20 cellular contexts compared by ENCODE assay signal in the genomic region with DNA sequence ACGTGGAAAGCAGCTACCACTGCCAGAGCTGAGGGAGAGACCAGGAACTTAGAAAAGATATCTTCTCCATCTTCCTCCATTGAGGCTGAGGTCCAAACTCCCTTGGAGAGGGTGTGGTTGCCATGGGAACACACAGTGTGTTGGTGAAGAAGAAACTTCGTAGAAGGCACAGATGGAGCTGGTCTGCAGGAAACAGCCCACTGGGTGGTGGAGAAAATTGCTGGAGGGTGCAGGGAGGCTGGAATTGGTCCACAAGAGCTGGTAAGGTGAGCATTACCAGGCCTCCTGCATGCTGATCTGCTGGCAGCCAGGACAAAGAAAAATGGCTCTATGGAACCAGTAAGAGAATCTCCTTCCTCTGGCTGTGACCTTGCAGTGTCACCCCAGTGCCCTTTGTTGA.
"Had no signal": no experiment of that assay in that cellular context is flagged by ENCODE, and none has a peak within 500 bp of the region (broad histone marks: within the 10 kb centered on the region; RNA-seq: fewer than 3 reads in every experiment).

No MANE protein-coding gene starts in this region.

- H3K27ac ChIP-seq: heart left ventricle, pancreas, stomach, thoracic aorta had no signal

- FAIRE-seq: frontal cortex, pancreas, small intestine, urothelium cell line had no signal

- H3K9me3 ChIP-seq: mucosa of descending colon, pancreas, thoracic aorta had no signal

- H3K27ac Mint-ChIP-seq: naive thymus-derived CD8-positive, alpha-beta T cell; progenitor cell of endocrine pancreas; type B pancreatic cell had no signal

- H3K36me3 Mint-ChIP-seq: type B pancreatic cell had no signal

- H3K4me3 ChIP-seq: dorsolateral prefrontal cortex, heart left ventricle, mucosa of descending colon, pancreas, stomach, thoracic aorta had no signal

- H3K4me1 ChIP-seq: pancreas had no signal

- DNase-seq: cortex of kidney; effector CD8-positive, alpha-beta T cell; heart left ventricle; hippocampal formation; kidney glomerular epithelial cell; mucosa of descending colon; naive thymus-derived CD8-positive, alpha-beta T cell; nucleus accumbens; pancreas; right cardiac atrium; small intestine; stimulated activated CD4-positive, alpha-beta T cell treated with anti-CD3 and anti-CD28 coated beads, Interleukin-12 subunit alpha, Interleukin-12 subunit beta, amount 100 ng/mL, for 4 hours; stimulated activated naive CD4-positive, alpha-beta T cell; stomach had no signal

- ATAC-seq: heart left ventricle; mucosa of descending colon; naive thymus-derived CD8-positive, alpha-beta T cell; pancreas; right cardiac atrium had no signal

- H3K36me3 ChIP-seq: heart left ventricle, pancreas, stomach, thoracic aorta had no signal

- H3K27me3 Mint-ChIP-seq: type B pancreatic cell had no signal

- H3K4me3 Mint-ChIP-seq: naive thymus-derived CD8-positive, alpha-beta T cell; type B pancreatic cell had no signal

- H3K9me3 Mint-ChIP-seq: type B pancreatic cell had no signal

- H3K4me1 Mint-ChIP-seq: naive thymus-derived CD8-positive, alpha-beta T cell had no signal
